12 cellular contexts compared by ENCODE assay signal in the genomic region with DNA sequence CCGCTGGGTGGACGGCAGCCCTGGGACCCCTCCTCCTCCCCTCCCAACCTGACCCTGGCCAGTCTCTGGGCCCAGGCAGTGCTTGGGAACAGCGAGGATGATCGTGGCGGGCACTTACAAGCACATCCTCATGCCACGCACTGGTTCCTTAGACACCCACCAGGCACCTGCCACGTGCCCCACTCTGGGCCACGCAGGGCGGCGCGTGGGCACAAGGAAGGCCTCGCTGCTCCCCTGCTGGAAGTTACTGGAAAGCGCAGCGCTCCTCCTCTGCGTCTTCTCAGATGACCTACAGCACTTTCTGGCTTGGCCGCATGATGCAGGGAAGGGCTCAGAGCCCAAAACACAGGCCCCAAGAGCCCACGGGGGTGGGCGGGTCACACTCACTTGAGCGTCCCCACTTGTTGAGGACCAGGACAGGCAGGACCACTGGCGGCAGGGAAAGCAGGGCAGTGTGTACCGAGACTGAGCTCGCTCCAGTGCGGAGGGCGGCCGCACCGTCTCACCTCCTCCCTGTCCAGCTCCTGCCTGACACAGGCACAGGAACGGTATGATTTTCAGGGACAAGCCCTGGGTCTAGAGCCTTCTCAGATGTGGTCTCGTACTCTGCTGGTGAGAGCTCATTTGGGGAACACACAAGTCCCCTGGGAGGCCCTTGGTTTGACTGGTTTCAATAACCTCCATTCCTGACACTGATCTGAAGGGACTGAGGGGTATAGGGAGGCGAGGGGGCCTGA.
DNase-seq lines count a peak whose midpoint lies in the region; ATAC-seq and TF ChIP-seq lines count a peak whose summit lies in the region.
"Had no signal": no experiment of that assay in that cellular context is flagged by ENCODE, and none has a peak within 500 bp of the region (broad histone marks: within the 10 kb centered on the region; RNA-seq: fewer than 3 reads in every experiment).

No MANE protein-coding gene starts in this region.

- no peaks in the 10 kb centered on the region for H3K4me1 Mint-ChIP-seq in activated CD4-positive, alpha-beta memory T cell treated with anti-CD3 and anti-CD28 coated beads, Interleukin-2, amount 10 ng/mL, durations not matched to agents 7 days and 5 days

- no peaks in the 10 kb centered on the region for H3K9me3 Mint-ChIP-seq in activated CD4-positive, alpha-beta memory T cell treated with anti-CD3 and anti-CD28 coated beads, Interleukin-2, amount 10 ng/mL, durations not matched to agents 7 days and 5 days

- H3K4me3 ChIP-seq in brain microvascular endothelial cell (ENCODE audit: low read depth, low read length): no peak overlapping the region
- H3K4me3 ChIP-seq: lower lobe of right lung had no signal

- POLR2A ChIA-PET in activated CD4-positive, alpha-beta memory T cell treated with anti-CD3 and anti-CD28 coated beads, Interleukin-2, amount 10 ng/mL, durations not matched to agents 7 days and 5 days (lab: Charles Lee): no interaction called here

- ATAC-seq in GM19463 (IDR thresholded peaks at IDR 0.05; ENCODE audit: unreplicated experiment) (peak; percentile 82), HG02870 (IDR thresholded peaks at IDR 0.05; ENCODE audit: unreplicated experiment) (peak; percentile 84)

- no peaks in the 10 kb centered on the region for H3K36me3 Mint-ChIP-seq in activated CD4-positive, alpha-beta memory T cell treated with anti-CD3 and anti-CD28 coated beads, Interleukin-2, amount 10 ng/mL, durations not matched to agents 7 days and 5 days (ENCODE audit: low read depth)

- H3K27ac Mint-ChIP-seq in activated CD4-positive, alpha-beta memory T cell treated with anti-CD3 and anti-CD28 coated beads, Interleukin-2, amount 10 ng/mL, durations not matched to agents 7 days and 5 days: no peak overlapping the region

- H3K27me3 ChIP-seq in brain microvascular endothelial cell (replicated peaks): no peaks in the 10 kb centered on the region

- CTCF ChIA-PET in activated CD4-positive, alpha-beta memory T cell treated with anti-CD3 and anti-CD28 coated beads, Interleukin-2, amount 10 ng/mL, durations not matched to agents 7 days and 5 days (lab: Charles Lee): no interaction called here

- no peak overlapping the region for H3K4me3 Mint-ChIP-seq in activated CD4-positive, alpha-beta memory T cell treated with anti-CD3 and anti-CD28 coated beads, Interleukin-2, amount 10 ng/mL, durations not matched to agents 7 days and 5 days

- TF ChIP-seq CTCF in GM10266 (IDR thresholded peaks at IDR 0.05; ENCODE audit: control insufficient read depth, insufficient read depth, low read depth, missing control alignments): peak; percentile 5
- TF ChIP-seq CTCF in brain microvascular endothelial cell (IDR thresholded peaks at IDR 0.05; ENCODE audit: low read depth, low read length, missing control alignments): peak; percentile 17

- DNase-seq in GM10266 (ENCODE audit: extremely low spot score): peak; percentile 78
- no peak for DNase-seq in brain microvascular endothelial cell
- no peak for DNase-seq in activated CD4-positive, alpha-beta memory T cell treated with anti-CD3 and anti-CD28 coated beads, Interleukin-2, amount 10 ng/mL, durations not matched to agents 7 days and 5 days
- DNase-seq in HUDEP-2 (lab: John Stamatoyannopoulos, UW; ENCODE audit: unreplicated experiment in 76 of 76): no peak
- no peak for DNase-seq in SW480 (ENCODE audit: low spot score)
- DNase-seq in GF-D8 (lab: John Stamatoyannopoulos, UW): no peak
- DNase-seq: activated CD8-positive, alpha-beta memory T cell treated with anti-CD3 and anti-CD28 coated beads, Interleukin-2, amount 50 U/mL, for 4 hours; lower lobe of right lung; NCI-H2029 treated with DMSO at 0.1 percent for 48 hours; stimulated activated CD4-positive, alpha-beta T cell treated with anti-CD3 and anti-CD28 coated beads, Interleukin-1b, Interleukin-23, amount 100 ng/mL, for 48 hours had no signal

- in situ Hi-C loops in brain microvascular endothelial cell (cut with HindIII; ENCODE audit: low pct_ligation_motif_present, low sequenced_read_pairs): no loop called here

- no peak overlapping the region for H3K27ac ChIP-seq in brain microvascular endothelial cell
- H3K27ac ChIP-seq: lower lobe of right lung had no signal

- H3K27me3 Mint-ChIP-seq in activated CD4-positive, alpha-beta memory T cell treated with anti-CD3 and anti-CD28 coated beads, Interleukin-2, amount 10 ng/mL, durations not matched to agents 7 days and 5 days: peaks cover 2% of the 10 kb centered on the region

- no peaks in the 10 kb centered on the region for H3K36me3 ChIP-seq in brain microvascular endothelial cell (replicated peaks)
